Comparison of ENCODE assay signal across 11 cellular contexts in the genomic region with DNA sequence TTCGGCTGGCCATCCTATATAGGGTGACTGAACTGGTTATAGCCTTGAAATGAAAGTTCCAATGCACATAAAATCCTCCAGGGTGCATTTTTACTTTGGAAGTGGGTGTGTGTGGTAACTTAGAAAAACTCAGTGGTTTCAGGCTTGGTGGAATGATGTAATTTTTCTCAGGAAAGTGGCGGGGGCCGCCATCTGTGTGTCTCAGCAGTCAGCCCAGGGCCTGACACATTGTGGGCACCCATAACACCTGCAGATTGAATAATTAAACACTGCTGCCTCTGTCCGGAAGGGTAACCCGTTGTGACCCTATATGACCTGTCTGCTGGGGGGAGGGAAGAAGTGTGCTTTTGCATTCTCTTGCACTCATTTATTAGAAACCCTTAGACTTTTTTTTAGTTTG. TPM values are rescaled to one million over a fixed set of nuclear protein-coding genes. Genes with fewer than 3 reads are reported as not detected.
A peak's percentile ranks its signal among the peaks of the same experiment; 100 is the strongest.
DNase-seq lines count a peak whose midpoint lies in the region; ATAC-seq, FAIRE-seq and TF ChIP-seq lines count a peak whose summit lies in the region.
"Had no signal": no experiment of that assay in that cellular context is flagged by ENCODE, and none has a peak within 500 bp of the region (broad histone marks: within the 10 kb centered on the region; RNA-seq: fewer than 3 reads in every experiment).

No MANE protein-coding gene starts in this region.

- H3K27ac Mint-ChIP-seq in astrocyte (ENCODE audit: unreplicated experiment) = peak overlapping the region; percentile 29
- H3K27ac Mint-ChIP-seq: nephron progenitor cell had no signal

- FAIRE-seq in RCC 7860 (lab: Jason Lieb, UNC) (no peak), astrocyte (lab: Jason Lieb, UNC) (no peak)

- no peak for ATAC-seq in esophagus mucosa

- H3K9me3 Mint-ChIP-seq in astrocyte (ENCODE audit: unreplicated experiment) = no peaks in the 10 kb centered on the region
- H3K9me3 Mint-ChIP-seq: nephron progenitor cell had no signal

- H3K79me2 ChIP-seq in GM23248 (ENCODE audit: insufficient read depth) (peaks cover 15% of the 10 kb centered on the region), astrocyte (ENCODE audit: insufficient read depth, low read length) (peaks cover 17% of the 10 kb centered on the region)

- no peaks in the 10 kb centered on the region for H4K20me1 ChIP-seq in GM23248 (ENCODE audit: insufficient read depth)
- H4K20me1 ChIP-seq in astrocyte (ENCODE audit: insufficient read depth, low read length) = peaks cover 8% of the 10 kb centered on the region

- DNase-seq in GM23248 (peak; percentile 46), RCC 7860 (ENCODE audit: low spot score) (peak; percentile 22), astrocyte (ENCODE audit: low read depth) (peak; percentile 54), NCI-H526 treated with DMSO at 0.1 percent for 48 hours (lab: John Stamatoyannopoulos, UW) (no peak), HCEC 1CT (no peak)
- DNase-seq in stimulated activated CD8-positive, alpha-beta memory T cell treated with anti-CD3 and anti-CD28 coated beads, Interleukin-15, amount 100 ng/mL, for 48 hours (ENCODE audit: low read depth in 2 of 2) = peak; percentile 71 to 72
- DNase-seq: activated CD4-positive, CD25-positive, alpha-beta regulatory T cell; erythroblast; nephron progenitor cell; uterus had no signal

- peaks cover 18% of the 10 kb centered on the region for H3F3A ChIP-seq in GM23248 (ENCODE audit: insufficient read depth)

- 54 to 61% methylated on average over 5 of the region's 5 CpGs for WGBS in GM23248 (ENCODE audit: low coverage in 1 of 2, low lambda C conversion rate in 2 of 2, missing lambda C conversion rate in 2 of 2), 2 experiments

- TF ChIP-seq CTCF in astrocyte (IDR thresholded peaks at IDR 0.05; ENCODE audit: insufficient read depth, low read depth, low read length) = no peak

- H3K4me3 Mint-ChIP-seq in astrocyte (ENCODE audit: unreplicated experiment) = no peak overlapping the region

- no peaks in the 10 kb centered on the region for H3K27me3 Mint-ChIP-seq in astrocyte (ENCODE audit: low read depth, unreplicated experiment)

- no peaks in the 10 kb centered on the region for H3K9me3 ChIP-seq in GM23248 (ENCODE audit: low read depth)
- H3K9me3 ChIP-seq in astrocyte (ENCODE audit: insufficient read depth, low read depth, low read length) = no peaks in the 10 kb centered on the region
- H3K9me3 ChIP-seq: uterus had no signal

- H3K9me2 ChIP-seq in GM23248 (ENCODE audit: insufficient read depth) = no peaks in the 10 kb centered on the region

- no peak overlapping the region for H3K4me3 ChIP-seq in GM23248
- no peak overlapping the region for H3K4me3 ChIP-seq in astrocyte (ENCODE audit: insufficient read depth, low read depth, low read length)
- H3K4me3 ChIP-seq: uterus had no signal

- peaks cover 26% of the 10 kb centered on the region for H3K4me1 Mint-ChIP-seq in astrocyte (ENCODE audit: low read depth, unreplicated experiment)

- H2AFZ ChIP-seq in GM23248 (no peak overlapping the region), astrocyte (ENCODE audit: low read depth, low read length) (no peak overlapping the region)

- no peaks in the 10 kb centered on the region for H3K36me3 Mint-ChIP-seq in astrocyte (ENCODE audit: low read depth, unreplicated experiment)

- H3K4me2 ChIP-seq in GM23248 (ENCODE audit: unreplicated experiment) (no peak overlapping the region), astrocyte (ENCODE audit: low read length) (no peak overlapping the region)

- H3K36me3 ChIP-seq in GM23248 (ENCODE audit: low read depth) (no peaks in the 10 kb centered on the region), astrocyte (ENCODE audit: insufficient read depth, low read length) (no peaks in the 10 kb centered on the region)
- H3K36me3 ChIP-seq: uterus had no signal

- in situ Hi-C loops in GM23248 (cut with MboI) = no loop called here

- H3K27me3 ChIP-seq in GM23248 (replicated peaks; ENCODE audit: insufficient read depth) (no peaks in the 10 kb centered on the region), astrocyte (ENCODE audit: insufficient read depth, low read length) (no peaks in the 10 kb centered on the region)
- H3K27me3 ChIP-seq: uterus had no signal

- no peak overlapping the region for H3K27ac ChIP-seq in GM23248
- H3K27ac ChIP-seq in astrocyte (ENCODE audit: low read depth, low read length) = no peak overlapping the region
- H3K27ac ChIP-seq: uterus had no signal

- H3K4me1 ChIP-seq in GM23248 (ENCODE audit: insufficient read depth) (peaks cover 12% of the 10 kb centered on the region), astrocyte (ENCODE audit: insufficient read depth, low read length) (peaks cover 26% of the 10 kb centered on the region)

- H3K9ac ChIP-seq in GM23248 = no peak overlapping the region
- H3K9ac ChIP-seq in astrocyte (ENCODE audit: low read length) = no peak overlapping the region

RNA-seq across cellular contexts. Expression of gene PDP2, which starts 2.2 kb away (rescaled TPM):
- 3.9 and 38.2 TPM in 2 replicates for total RNA-seq in GM23248 (2014; rRNA removed; shearing (Covaris generic))
- 2.5 and 3.3 TPM in 2 replicates for polyA plus RNA-seq in GM23248 (2016; fragmentation: Nextera tagmentation; extraction: Ambion mirVana)
- total RNA-seq in astrocyte = 12.1 and 16.8 TPM in 2 replicates
- 9.6 TPM for total RNA-seq in esophagus mucosa

RNA-seq across cellular contexts. Expression of gene CA7, which starts 33.9 kb away (rescaled TPM):
- 0.65 TPM in 1 of 2 replicates, not detected in the other for total RNA-seq in GM23248 (2014; rRNA removed; shearing (Covaris generic))
- not detected in 2 replicates for polyA plus RNA-seq in GM23248 (2016; fragmentation: Nextera tagmentation; extraction: Ambion mirVana)
- not detected in 2 replicates for total RNA-seq in astrocyte
- not detected for total RNA-seq in esophagus mucosa
- total RNA-seq: uterus had no signal

RNA-seq across cellular contexts. Expression of gene CDH16, which starts 40.6 kb away (rescaled TPM):
- not detected in 2 replicates for total RNA-seq in GM23248 (2014; rRNA removed; shearing (Covaris generic))
- polyA plus RNA-seq in GM23248 (2016; fragmentation: Nextera tagmentation; extraction: Ambion mirVana) = not detected in 2 replicates
- not detected in 2 replicates for total RNA-seq in astrocyte
- total RNA-seq in esophagus mucosa = 5.0 TPM

RNA-seq across cellular contexts. Expression of gene RRAD, which starts 47.3 kb away (rescaled TPM):
- 0.22 and 1.1 TPM in 2 replicates for total RNA-seq in GM23248 (2014; rRNA removed; shearing (Covaris generic))
- polyA plus RNA-seq in GM23248 (2016; fragmentation: Nextera tagmentation; extraction: Ambion mirVana) = 0.70 and 0.76 TPM in 2 replicates
- total RNA-seq in astrocyte (10.2 and 12.1 TPM in 2 replicates), esophagus mucosa (59.1 TPM)

RNA-seq across cellular contexts. Expression of gene NAE1, which starts 47.3 kb away (rescaled TPM):
- 92.5 and 106 TPM in 2 replicates for total RNA-seq in GM23248 (2014; rRNA removed; shearing (Covaris generic))
- 86.3 and 90.1 TPM in 2 replicates for polyA plus RNA-seq in GM23248 (2016; fragmentation: Nextera tagmentation; extraction: Ambion mirVana)
- total RNA-seq in astrocyte = 55.0 and 65.0 TPM in 2 replicates
- total RNA-seq in esophagus mucosa = 41.2 TPM

Comparison
In these comparisons a context has a peak if more than half of its experiments do, and no peak if none do; other contexts are left out.
1. DNase-seq: peak in GM23248 (single experiment), RCC 7860 (single experiment), astrocyte (single experiment) and stimulated activated CD8-positive, alpha-beta memory T cell treated with anti-CD3 and anti-CD28 coated beads, Interleukin-15, amount 100 ng/mL, for 48 hours (2 of 2); none in NCI-H526 treated with DMSO at 0.1 percent for 48 hours (single experiment) and HCEC 1CT (single experiment).